In the genomic region with DNA sequence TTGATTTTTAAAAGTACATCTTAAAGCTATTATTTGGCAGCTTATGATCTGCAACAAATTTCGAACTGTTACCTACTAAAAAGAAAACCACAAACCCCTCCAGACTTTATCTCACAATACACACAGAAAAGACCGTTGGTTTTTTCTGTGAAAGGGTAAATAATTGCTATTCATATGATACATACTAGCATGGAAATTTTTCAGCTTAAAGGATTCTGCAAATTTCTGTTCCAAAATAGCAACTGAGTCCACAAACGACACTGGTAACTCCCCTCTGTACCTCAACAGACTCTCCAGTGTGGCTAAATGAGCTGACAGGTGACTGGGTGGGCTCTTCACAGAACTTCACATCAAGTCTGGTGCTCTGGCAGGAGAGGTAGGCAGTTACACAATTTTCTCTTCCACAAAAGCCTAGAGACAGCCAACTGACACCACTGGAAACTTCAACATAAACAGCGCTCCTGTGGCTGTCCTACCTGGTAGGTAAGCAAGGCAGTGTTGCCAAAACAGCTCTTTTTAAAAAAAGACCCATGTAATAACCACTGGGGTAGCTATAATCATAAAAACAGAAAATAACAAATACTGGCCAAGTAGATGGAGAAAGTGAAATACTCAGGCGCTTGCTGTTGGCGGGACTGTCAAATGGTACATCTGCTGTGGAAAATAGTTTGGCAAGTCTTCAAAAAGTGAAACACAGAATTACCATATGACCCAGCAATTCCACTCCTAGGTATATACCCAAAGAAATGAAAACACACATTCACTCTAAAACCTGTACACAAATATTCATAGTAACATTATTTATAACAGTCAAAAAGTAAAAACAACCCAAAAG, we compare ENCODE assay signal across 13 cellular contexts. TPM values are rescaled to one million over a fixed set of nuclear protein-coding genes. Genes with fewer than 3 reads are reported as not detected.
A peak's percentile ranks its signal among the peaks of the same experiment; 100 is the strongest.
DNase-seq lines count a peak whose midpoint lies in the region; ATAC-seq and TF ChIP-seq lines count a peak whose summit lies in the region.
"Had no signal": no experiment of that assay in that cellular context is flagged by ENCODE, and none has a peak within 500 bp of the region (broad histone marks: within the 10 kb centered on the region; RNA-seq: fewer than 3 reads in every experiment).

No MANE protein-coding gene starts in this region.

- no peak for TF ChIP-seq CTCF in gastrocnemius medialis (IDR thresholded peaks at IDR 0.05 in 4 of 5, conservative IDR thresholded peaks at IDR 0.05 in 1 of 5)

- no peak overlapping the region for H3K4me3 ChIP-seq in naive thymus-derived CD4-positive, alpha-beta T cell (ENCODE audit: low read length)
- no peak overlapping the region for H3K4me3 ChIP-seq in gastrocnemius medialis
- H3K4me3 ChIP-seq: pancreas had no signal

- ATAC-seq in naive thymus-derived CD4-positive, alpha-beta T cell: no peak
- ATAC-seq in HG02588 (IDR thresholded peaks at IDR 0.05; ENCODE audit: unreplicated experiment): no peak
- no peak for ATAC-seq in gastrocnemius medialis
- ATAC-seq: left ventricle myocardium superior; pancreas; stimulated activated naive CD8-positive, alpha-beta T cell treated with anti-CD3 and anti-CD28 coated beads, Interleukin-15, Interleukin-2, amounts not matched to agents 100 U/mL and 50 U/mL, for 24 hours had no signal

- POLR2A ChIA-PET in naive thymus-derived CD4-positive, alpha-beta T cell (lab: Charles Lee): interaction anchor here (0.7 to 2.2 kb wide), 6 partner anchors 8 to 52 kb away, joined by 3 to 13 read pairs (median 4); a partner anchor contains a TSS

- in situ Hi-C loops in gastrocnemius medialis (cut with MboI; ENCODE audit: low sequenced_read_pairs in 4 of 4): no loop called here

- no peak overlapping the region for H3K4me3 Mint-ChIP-seq in activated T-helper 1 cell treated with anti-CD3 and anti-CD28 coated beads, Interleukin-12 subunit alpha, Interleukin-12 subunit beta, Interleukin-2, Interleukin-4 antibody, amounts not matched to agents 30 ng/mL and 10 ng/mL and 1 ng/mL, durations not matched to agents 14 hours and 24 hours and 36 hours
- peak overlapping the region in 6 of 10 donors; percentile 8 to 55 (median 13) for H3K4me3 Mint-ChIP-seq in naive thymus-derived CD4-positive, alpha-beta T cell

- no peaks in the 10 kb centered on the region for H3K9me3 Mint-ChIP-seq in activated T-helper 1 cell treated with anti-CD3 and anti-CD28 coated beads, Interleukin-12 subunit alpha, Interleukin-12 subunit beta, Interleukin-2, Interleukin-4 antibody, amounts not matched to agents 30 ng/mL and 10 ng/mL and 1 ng/mL, durations not matched to agents 14 hours and 24 hours and 36 hours
- no peaks in the 10 kb centered on the region for H3K9me3 Mint-ChIP-seq in naive thymus-derived CD4-positive, alpha-beta T cell

- H3K9me3 ChIP-seq in KOPT-K1 (ENCODE audit: insufficient read depth, low read length, poor library complexity, severe bottlenecking): no peaks in the 10 kb centered on the region
- no peaks in the 10 kb centered on the region for H3K9me3 ChIP-seq in naive thymus-derived CD4-positive, alpha-beta T cell (ENCODE audit: control insufficient read depth in 2 of 3, low read length in 3 of 3)
- H3K9me3 ChIP-seq in gastrocnemius medialis: no peaks in the 10 kb centered on the region
- H3K9me3 ChIP-seq: pancreas had no signal

- H3K27ac ChIP-seq in KOPT-K1 (ENCODE audit: low read depth, low read length, poor library complexity, severe bottlenecking) (peak overlapping the region; percentile 100), gastrocnemius medialis (no peak overlapping the region)
- no peak overlapping the region for H3K27ac ChIP-seq in naive thymus-derived CD4-positive, alpha-beta T cell (ENCODE audit: low read depth, low read length)
- H3K27ac ChIP-seq: pancreas had no signal

- H3K36me3 ChIP-seq in KOPT-K1 (ENCODE audit: insufficient read depth, low read length): no peaks in the 10 kb centered on the region; the same call in 1 of the 2 replicates
- no peaks in the 10 kb centered on the region for H3K36me3 ChIP-seq in naive thymus-derived CD4-positive, alpha-beta T cell (ENCODE audit: control insufficient read depth in 2 of 3, insufficient read depth in 3 of 3, low read length in 3 of 3)
- H3K36me3 ChIP-seq in gastrocnemius medialis: no peaks in the 10 kb centered on the region
- H3K36me3 ChIP-seq: pancreas had no signal

- intact Hi-C loops in activated T-helper 1 cell treated with anti-CD3 and anti-CD28 coated beads, Interleukin-12 subunit alpha, Interleukin-12 subunit beta, Interleukin-2, Interleukin-4 antibody, amounts not matched to agents 30 ng/mL and 10 ng/mL and 1 ng/mL, durations not matched to agents 14 hours and 24 hours and 36 hours (cut with micrococcal nuclease): no loop called here
- intact Hi-C loops in naive thymus-derived CD4-positive, alpha-beta T cell (cut with micrococcal nuclease): loop anchor here (1.0 kb wide), 2 partner anchors 9 to 15 kb away; no protein-coding TSS in a partner anchor
- intact Hi-C loops in gastrocnemius medialis (cut with DNase I; ENCODE audit: low total_unique reads): no loop called here

- peaks cover 21% of the 10 kb centered on the region for H3K36me3 Mint-ChIP-seq in activated T-helper 1 cell treated with anti-CD3 and anti-CD28 coated beads, Interleukin-12 subunit alpha, Interleukin-12 subunit beta, Interleukin-2, Interleukin-4 antibody, amounts not matched to agents 30 ng/mL and 10 ng/mL and 1 ng/mL, durations not matched to agents 14 hours and 24 hours and 36 hours (ENCODE audit: low read depth)
- H3K36me3 Mint-ChIP-seq in naive thymus-derived CD4-positive, alpha-beta T cell: peaks cover 0 to 15% (median 4%) of the 10 kb centered on the region in 5 donors

- peaks cover 95% of the 10 kb centered on the region for H3K4me1 Mint-ChIP-seq in activated T-helper 1 cell treated with anti-CD3 and anti-CD28 coated beads, Interleukin-12 subunit alpha, Interleukin-12 subunit beta, Interleukin-2, Interleukin-4 antibody, amounts not matched to agents 30 ng/mL and 10 ng/mL and 1 ng/mL, durations not matched to agents 14 hours and 24 hours and 36 hours (ENCODE audit: low read depth)
- peaks cover 53 to 97% (median 91%) of the 10 kb centered on the region in 7 donors for H3K4me1 Mint-ChIP-seq in naive thymus-derived CD4-positive, alpha-beta T cell

- no peaks in the 10 kb centered on the region for H3K27me3 Mint-ChIP-seq in activated T-helper 1 cell treated with anti-CD3 and anti-CD28 coated beads, Interleukin-12 subunit alpha, Interleukin-12 subunit beta, Interleukin-2, Interleukin-4 antibody, amounts not matched to agents 30 ng/mL and 10 ng/mL and 1 ng/mL, durations not matched to agents 14 hours and 24 hours and 36 hours (ENCODE audit: insufficient read depth)
- no peaks in the 10 kb centered on the region for H3K27me3 Mint-ChIP-seq in naive thymus-derived CD4-positive, alpha-beta T cell

- peak; percentile 78 for DNase-seq in DMS 273 (lab: John Stamatoyannopoulos, UW; ENCODE audit: unreplicated experiment)
- DNase-seq in activated T-helper 1 cell treated with anti-CD3 and anti-CD28 coated beads, Interleukin-12 subunit alpha, Interleukin-12 subunit beta, Interleukin-2, Interleukin-4 antibody, amounts not matched to agents 30 ng/mL and 10 ng/mL and 1 ng/mL, durations not matched to agents 14 hours and 24 hours and 36 hours (ENCODE audit: low spot score): no peak
- no peak for DNase-seq in naive thymus-derived CD4-positive, alpha-beta T cell
- no peak for DNase-seq in SIG-M5 treated with dmso at 0.1 percent for 504 hours (lab: John Stamatoyannopoulos, UW; ENCODE audit: unreplicated experiment)
- no peak for DNase-seq in gastrocnemius medialis
- no peak for DNase-seq in LoVo (ENCODE audit: low spot score)
- DNase-seq: activated CD4-positive, CD25-positive, alpha-beta regulatory T cell; left ventricle myocardium superior; pancreas; stimulated activated CD4-positive, alpha-beta T cell treated with anti-CD3 and anti-CD28 coated beads, Interleukin-1b, Interleukin-23, amount 100 ng/mL, for 48 hours; stimulated activated naive CD8-positive, alpha-beta T cell treated with anti-CD3 and anti-CD28 coated beads, Interleukin-15, Interleukin-2, amounts not matched to agents 100 U/mL and 50 U/mL, for 24 hours had no signal

- CTCF ChIA-PET in naive thymus-derived CD4-positive, alpha-beta T cell (lab: Charles Lee): interaction anchor here (0.5 to 1.2 kb wide), 3 partner anchors 20 to 137 kb away, joined by 4 to 5 read pairs (median 5); a partner anchor contains a TSS

- H3K27ac Mint-ChIP-seq in activated T-helper 1 cell treated with anti-CD3 and anti-CD28 coated beads, Interleukin-12 subunit alpha, Interleukin-12 subunit beta, Interleukin-2, Interleukin-4 antibody, amounts not matched to agents 30 ng/mL and 10 ng/mL and 1 ng/mL, durations not matched to agents 14 hours and 24 hours and 36 hours: peak overlapping the region; percentile 71
- peak overlapping the region in 6 of 9 donors; percentile 0 to 76 (median 22) for H3K27ac Mint-ChIP-seq in naive thymus-derived CD4-positive, alpha-beta T cell

- H3K4me1 ChIP-seq in naive thymus-derived CD4-positive, alpha-beta T cell (ENCODE audit: control insufficient read depth in 2 of 2, insufficient read depth in 2 of 2, low read length in 2 of 2): peaks cover 41 to 93% of the 10 kb centered on the region in 2 donors
- H3K4me1 ChIP-seq in gastrocnemius medialis: peaks cover 0 to 6% of the 10 kb centered on the region in 2 donors
- H3K4me1 ChIP-seq: pancreas had no signal

- TF ChIP-seq POLR2A in gastrocnemius medialis (IDR thresholded peaks at IDR 0.05): no peak

- no peaks in the 10 kb centered on the region for H3K27me3 ChIP-seq in naive thymus-derived CD4-positive, alpha-beta T cell (ENCODE audit: control insufficient read depth in 2 of 2, insufficient read depth in 2 of 2, low read length in 2 of 2)
- no peaks in the 10 kb centered on the region for H3K27me3 ChIP-seq in gastrocnemius medialis
- H3K27me3 ChIP-seq: pancreas had no signal

RNA-seq across cellular contexts. Expression of a gene that starts 37.8 kb away (rescaled TPM):
- total RNA-seq in activated T-helper 1 cell treated with anti-CD3 and anti-CD28 coated beads, Interleukin-12 subunit alpha, Interleukin-12 subunit beta, Interleukin-2, Interleukin-4 antibody, amounts not matched to agents 30 ng/mL and 10 ng/mL and 1 ng/mL, durations not matched to agents 14 hours and 24 hours and 36 hours: 121 and 131 TPM in 2 replicates
- 100 to 1,000 TPM in 1 of 5 experiments, 10 to 100 TPM in 4; 49.7 to 124 (median 71.3) TPM for total RNA-seq in naive thymus-derived CD4-positive, alpha-beta T cell
- 10 to 100 TPM; 40.9 to 52.5 TPM for polyA plus RNA-seq in naive thymus-derived CD4-positive, alpha-beta T cell
- 1 to 10 TPM; 5.6 to 7.2 (median 6.2) TPM for total RNA-seq in gastrocnemius medialis

Comparison
In these comparisons a context has a peak if more than half of its experiments do, and no peak if none do; other contexts are left out.
1. RNA of a gene that starts 37.8 kb away (total RNA-seq): 121 to 131 TPM in activated T-helper 1 cell treated with anti-CD3 and anti-CD28 coated beads, Interleukin-12 subunit alpha, Interleukin-12 subunit beta, Interleukin-2, Interleukin-4 antibody, amounts not matched to agents 30 ng/mL and 10 ng/mL and 1 ng/mL, durations not matched to agents 14 hours and 24 hours and 36 hours and 49.7 to 124 TPM in naive thymus-derived CD4-positive, alpha-beta T cell; 5.6 to 7.2 TPM in gastrocnemius medialis; every median in the first group is over 4 times any median in the second.
2. intact Hi-C loops: an anchor here in naive thymus-derived CD4-positive, alpha-beta T cell (1.0 kb wide); none called in activated T-helper 1 cell treated with anti-CD3 and anti-CD28 coated beads, Interleukin-12 subunit alpha, Interleukin-12 subunit beta, Interleukin-2, Interleukin-4 antibody, amounts not matched to agents 30 ng/mL and 10 ng/mL and 1 ng/mL, durations not matched to agents 14 hours and 24 hours and 36 hours and gastrocnemius medialis.